In genomic region chr16:28823719-28824547, GRCh38 we compare ENCODE assay signal across 1 cellular context.
TF ChIP-seq lines count a peak whose summit lies in the region.

No MANE protein-coding gene starts in this region.

TF ChIP-seq in IMR-90, 13 proteins besides CTCF, POLR2A, EP300 and RAD21 (continued from another document):
- TF ChIP-seq ELK1 (IDR thresholded peaks at IDR 0.05; ENCODE audit: borderline replicate concordance, low read depth, low read length) (no peak), RCOR1 (IDR thresholded peaks at IDR 0.05; ENCODE audit: insufficient replicate concordance, low read length) (no peak)
